21 cellular contexts compared by ENCODE assay signal in genomic region chr6:130394238-130394637, GRCh38. TPM values are rescaled to one million over a fixed set of nuclear protein-coding genes. Genes with fewer than 3 reads are reported as not detected.
DNase-seq lines count a peak whose midpoint lies in the region; ATAC-seq lines count a peak whose summit lies in the region.
"Had no signal": no experiment of that assay in that cellular context is flagged by ENCODE, and none has a peak within 500 bp of the region (broad histone marks: within the 10 kb centered on the region; RNA-seq: fewer than 3 reads in every experiment).

No MANE protein-coding gene starts in this region.

- peak; percentile 17 for DNase-seq in MG63
- peak; percentile 2 for DNase-seq in astrocyte of the hippocampus (ENCODE audit: low read depth, low spot score)
- DNase-seq in middle frontal gyrus (ENCODE audit: extremely low spot score, low spot score), result peak; percentile 36
- peak; percentile 66 for DNase-seq in superior temporal gyrus (ENCODE audit: extremely low spot score)
- no peak for DNase-seq in NCI-H128 (lab: John Stamatoyannopoulos, UW; ENCODE audit: unreplicated experiment)
- DNase-seq in NK-92 treated with Interleukin-12 subunit alpha and Interleukin-12 subunit beta, amount 100 ng/mL, for 24 hours (lab: John Stamatoyannopoulos, UW), result no peak
- DNase-seq: CD4-positive, alpha-beta T cell; COR-L47; DMS79; GOT3; HCEC 1CT; KBM-7; NCI-H1417; NCI-H1694 treated with DMSO at 0.1 percent for 48 hours; NCI-H2107; NCI-H69; SIG-M5 had no signal

- no peaks in the 10 kb centered on the region for H3K27me3 ChIP-seq in MG63
- H3K27me3 ChIP-seq: BLaER1 had no signal

- H3K9me3 ChIP-seq in MG63, result no peaks in the 10 kb centered on the region
- H3K9me3 ChIP-seq: BLaER1 had no signal

- H3K4me3 ChIP-seq in MG63, result no peak overlapping the region
- H3K4me3 ChIP-seq: BLaER1, GM12878 had no signal

- no peak for ATAC-seq in HG02763 (IDR thresholded peaks at IDR 0.05; ENCODE audit: unreplicated experiment)
- ATAC-seq: GM12878 had no signal

- no peaks in the 10 kb centered on the region for H3K36me3 ChIP-seq in MG63
- H3K36me3 ChIP-seq: BLaER1 had no signal

RNA-seq across cellular contexts. Expression of gene TMEM200A, which starts 28.4 kb away (rescaled TPM):
- 0.13 TPM in 1 of 2 replicates, not detected in the other for total RNA-seq in MG63 (2014; rRNA removed; shearing (Covaris generic); ENCODE audit: low replicate concordance)
- total RNA-seq: NCI-H460 had no signal

Comparison
In these comparisons a context has a peak if more than half of its experiments do, and no peak if none do; other contexts are left out.
1. DNase-seq: peak in MG63 (single experiment), astrocyte of the hippocampus (single experiment), middle frontal gyrus (single experiment) and superior temporal gyrus (single experiment); none in NCI-H128 (single experiment) and NK-92 treated with Interleukin-12 subunit alpha and Interleukin-12 subunit beta, amount 100 ng/mL, for 24 hours (single experiment).